ENCODE assay signal across 18 cellular contexts in the genomic region with DNA sequence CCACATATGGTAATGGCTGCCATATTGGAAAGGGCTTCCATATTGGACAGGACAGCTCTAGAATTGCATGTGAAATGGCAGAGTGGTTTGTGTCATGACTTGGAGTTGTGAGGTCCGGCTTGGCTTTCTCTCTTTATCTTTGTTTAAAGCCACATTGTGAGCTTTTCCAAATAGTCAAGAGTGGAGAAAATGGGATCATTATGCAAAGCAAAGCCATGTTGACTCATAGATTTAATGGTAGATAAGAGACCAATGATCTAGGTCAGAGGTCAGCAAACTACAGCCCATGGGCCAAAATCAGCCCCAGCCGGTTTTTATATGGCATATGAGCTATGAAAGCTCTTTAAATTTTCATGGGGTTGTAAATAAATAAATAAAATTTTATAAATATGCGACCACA.
DNase-seq lines count a peak whose midpoint lies in the region; ATAC-seq, FAIRE-seq and TF ChIP-seq lines count a peak whose summit lies in the region.
"Had no signal": no experiment of that assay in that cellular context is flagged by ENCODE, and none has a peak within 500 bp of the region (broad histone marks: within the 10 kb centered on the region; RNA-seq: fewer than 3 reads in every experiment).

No MANE protein-coding gene starts in this region.

- H2BK120ac ChIP-seq in H1 (replicated peaks; ENCODE audit: low read depth, low read length), result no peak overlapping the region

- no peaks in the 10 kb centered on the region for H3K4me1 Mint-ChIP-seq in activated T-helper 2 cell treated with anti-CD3 and anti-CD28 coated beads, Interferon-gamma antibody, Interleukin-2, Interleukin-4, amounts not matched to agents 10 μg/mL and 5 μg/mL and 100 μg/mL, durations not matched to agents 14 hours and 24 hours and 36 hours (ENCODE audit: low read depth)

- no peaks in the 10 kb centered on the region for H3K79me2 ChIP-seq in HepG2 (ENCODE audit: insufficient read depth, low read length)
- H3K79me2 ChIP-seq in H1 (ENCODE audit: control insufficient read depth in 1 of 2, insufficient read depth in 2 of 2, low read length in 2 of 2), result no peaks in the 10 kb centered on the region
- H3K79me2 ChIP-seq in MM.1S (ENCODE audit: low read length), result no peaks in the 10 kb centered on the region

- H3K4me3 ChIP-seq in right lobe of liver (no peak overlapping the region), HepG2 (replicated peaks in 1 of 3; ENCODE audit: insufficient read depth in 1 of 3, low read depth in 2 of 3, low read length in 3 of 3) (no peak overlapping the region), H1 (ENCODE audit: extremely low read depth in 1 of 4, insufficient read depth in 2 of 4, low read depth in 3 of 4, low read length in 4 of 4) (no peak overlapping the region), MM.1S (ENCODE audit: low read length) (no peak overlapping the region)
- H3K4me3 ChIP-seq: BLaER1, HAP-1 had no signal

- TF ChIP-seq CTCF in right lobe of liver (IDR thresholded peaks at IDR 0.05) (no peak), HepG2 (CRISPR knock-in tag; IDR thresholded peaks at IDR 0.05) (no peak), H1 (IDR thresholded peaks at IDR 0.05; ENCODE audit: control extremely low read depth in 1 of 3, insufficient read depth in 1 of 3, low read depth in 1 of 3, low read length in 3 of 3) (no peak), MM.1S (IDR thresholded peaks at IDR 0.05; ENCODE audit: low read length) (no peak)

- H3K18ac ChIP-seq in H1 (ENCODE audit: extremely low read depth, low read length), result no peak overlapping the region

- no peak for FAIRE-seq in HepG2 (lab: Jason Lieb, UNC)
- FAIRE-seq in H1 (lab: Jason Lieb, UNC), result no peak
- FAIRE-seq: D721Med, HTR-8/SVneo had no signal

- no peaks in the 10 kb centered on the region for H3K79me1 ChIP-seq in H1 (ENCODE audit: low read depth, low read length)

- no peak for TF ChIP-seq POLR2A in right lobe of liver (IDR thresholded peaks at IDR 0.05)
- TF ChIP-seq POLR2A in HepG2 (IDR thresholded peaks at IDR 0.05; ENCODE audit: insufficient read depth in 1 of 2, low read depth in 2 of 2, low read length in 2 of 2), result no peak
- no peak for TF ChIP-seq POLR2A in H1 (IDR thresholded peaks at IDR 0.05; ENCODE audit: control extremely low read depth in 1 of 2, low read depth in 2 of 2, low read length in 2 of 2)
- TF ChIP-seq POLR2A in GM18505 (IDR thresholded peaks at IDR 0.05; ENCODE audit: borderline replicate concordance, extremely low read depth, insufficient read depth, insufficient read length), result no peak

- 0 out of 2 replicates have a peak overlapping the region, but pooled peaks have one; percentile 9 for H2BK12ac ChIP-seq in H1 (ENCODE audit: low read depth, low read length)

- H3K4me1 ChIP-seq in right lobe of liver (no peaks in the 10 kb centered on the region), HepG2 (ENCODE audit: insufficient read depth, low read length) (no peaks in the 10 kb centered on the region), H1 (replicated peaks in 1 of 4; ENCODE audit: control insufficient read depth in 3 of 4, insufficient read depth in 4 of 4, low read length in 3 of 4) (peaks cover 0 to 21% (median 19%) of the 10 kb centered on the region in 4 experiments), MM.1S (ENCODE audit: low read length) (no peaks in the 10 kb centered on the region)
- H3K4me1 ChIP-seq: HAP-1 had no signal

- BruUV-seq in HepG2 (replicated peaks; lab: Mats Ljungman, UMichigan), result no TSS peak

- no peak overlapping the region for H3K4me3 Mint-ChIP-seq in activated T-helper 2 cell treated with anti-CD3 and anti-CD28 coated beads, Interferon-gamma antibody, Interleukin-2, Interleukin-4, amounts not matched to agents 10 μg/mL and 5 μg/mL and 100 μg/mL, durations not matched to agents 14 hours and 24 hours and 36 hours (ENCODE audit: low read depth)
- H3K4me3 Mint-ChIP-seq: CD4-positive, CD25-positive, alpha-beta regulatory T cell; HFFc6 had no signal

- no peaks in the 10 kb centered on the region for H3K9me3 Mint-ChIP-seq in activated T-helper 2 cell treated with anti-CD3 and anti-CD28 coated beads, Interferon-gamma antibody, Interleukin-2, Interleukin-4, amounts not matched to agents 10 μg/mL and 5 μg/mL and 100 μg/mL, durations not matched to agents 14 hours and 24 hours and 36 hours

- no peaks in the 10 kb centered on the region for H3K27me3 ChIP-seq in right lobe of liver
- no peaks in the 10 kb centered on the region; a peak in 1 of 5 replicates for H3K27me3 ChIP-seq in HepG2 (ENCODE audit: control insufficient read depth in 1 of 2, insufficient read depth in 2 of 2, low read length in 2 of 2)
- H3K27me3 ChIP-seq in H1 (replicated peaks in 1 of 4; ENCODE audit: control insufficient read depth in 3 of 4, extremely low read depth in 1 of 4, insufficient read depth in 3 of 4, low read length in 3 of 4), result no peaks in the 10 kb centered on the region
- no peaks in the 10 kb centered on the region for H3K27me3 ChIP-seq in MM.1S (replicated peaks; ENCODE audit: insufficient read depth, low read length)
- H3K27me3 ChIP-seq: BLaER1 had no signal

- no peaks in the 10 kb centered on the region for H3K36me3 Mint-ChIP-seq in activated T-helper 2 cell treated with anti-CD3 and anti-CD28 coated beads, Interferon-gamma antibody, Interleukin-2, Interleukin-4, amounts not matched to agents 10 μg/mL and 5 μg/mL and 100 μg/mL, durations not matched to agents 14 hours and 24 hours and 36 hours (ENCODE audit: low read depth)
- H3K36me3 Mint-ChIP-seq: CD4-positive, CD25-positive, alpha-beta regulatory T cell had no signal

- H3K27ac Mint-ChIP-seq in activated T-helper 2 cell treated with anti-CD3 and anti-CD28 coated beads, Interferon-gamma antibody, Interleukin-2, Interleukin-4, amounts not matched to agents 10 μg/mL and 5 μg/mL and 100 μg/mL, durations not matched to agents 14 hours and 24 hours and 36 hours, result no peak overlapping the region
- H3K27ac Mint-ChIP-seq: CD4-positive, CD25-positive, alpha-beta regulatory T cell; HFFc6 had no signal

- 50% methylated on average over 3 of the region's 3 CpGs for WGBS in right lobe of liver (ENCODE audit: insufficient coverage, low coverage, low lambda C conversion rate, missing lambda C conversion rate)
- WGBS in HepG2 (ENCODE audit: low lambda C conversion rate), result 0% methylated on average over 3 of the region's 3 CpGs
- WGBS in H1 (ENCODE audit: extremely low coverage in 1 of 2, insufficient coverage in 1 of 2, insufficient read length in 1 of 2, insufficient replicate concordance in 2 of 2, low coverage in 1 of 2, low lambda C conversion rate in 2 of 2, missing lambda C conversion rate in 1 of 2), 2 experiments, result 91% methylated on average over 3 of the region's 3 CpGs; no CpG with 5 or more reads in 1 of the 2 experiments

- H3K4ac ChIP-seq in H1 (replicated peaks; ENCODE audit: insufficient read length, low read depth, low read length), result no peak overlapping the region

- H3K9me2 ChIP-seq in MM.1S (replicated peaks; ENCODE audit: insufficient read depth, low read length), result no peaks in the 10 kb centered on the region

- no peak overlapping the region for H2BK20ac ChIP-seq in H1 (ENCODE audit: low read length)

- no peaks in the 10 kb centered on the region for H4K20me1 ChIP-seq in HepG2 (ENCODE audit: insufficient read depth, low read length)
- no peaks in the 10 kb centered on the region for H4K20me1 ChIP-seq in H1 (replicated peaks in 1 of 2; ENCODE audit: control insufficient read depth in 1 of 2, insufficient read depth in 2 of 2, low read length in 2 of 2)
- no peaks in the 10 kb centered on the region for H4K20me1 ChIP-seq in MM.1S (ENCODE audit: insufficient read depth, low read length)
- H4K20me1 ChIP-seq: BLaER1 had no signal

- H4K91ac ChIP-seq in H1 (replicated peaks; ENCODE audit: insufficient read length, low read length), result no peak overlapping the region

- CTCF ChIA-PET in HepG2 (lab: Yijun Ruan, JAX; ENCODE audit: low intra/inter-chr PET ratio, low total read pairs) (no interaction called here), H1 (lab: Charles Lee; ENCODE audit: partially characterized antibody) (no interaction called here)

- intact Hi-C loops in right lobe of liver (cut with DNase I), result no loop called here
- intact Hi-C loops in HepG2 (cut with micrococcal nuclease; ENCODE audit: unreplicated experiment), result no loop called here
- intact Hi-C loops in activated T-helper 2 cell treated with anti-CD3 and anti-CD28 coated beads, Interferon-gamma antibody, Interleukin-2, Interleukin-4, amounts not matched to agents 10 μg/mL and 5 μg/mL and 100 μg/mL, durations not matched to agents 14 hours and 24 hours and 36 hours (cut with micrococcal nuclease), result no loop called here

- peaks cover 3% of the 10 kb centered on the region for H3K27me3 Mint-ChIP-seq in activated T-helper 2 cell treated with anti-CD3 and anti-CD28 coated beads, Interferon-gamma antibody, Interleukin-2, Interleukin-4, amounts not matched to agents 10 μg/mL and 5 μg/mL and 100 μg/mL, durations not matched to agents 14 hours and 24 hours and 36 hours (ENCODE audit: low read depth)
- H3K27me3 Mint-ChIP-seq: CD4-positive, CD25-positive, alpha-beta regulatory T cell had no signal

- DNase-seq in right lobe of liver, result no peak
- DNase-seq in HepG2 (ENCODE audit: low spot score), result no peak
- DNase-seq in LoVo (ENCODE audit: low spot score), result peak; percentile 19
- DNase-seq in H1 (ENCODE audit: low read depth in 1 of 2, low spot score in 2 of 2), result no peak
- DNase-seq in MM.1S, result no peak
- DNase-seq in activated T-helper 2 cell treated with anti-CD3 and anti-CD28 coated beads, Interferon-gamma antibody, Interleukin-2, Interleukin-4, amounts not matched to agents 10 μg/mL and 5 μg/mL and 100 μg/mL, durations not matched to agents 14 hours and 24 hours and 36 hours (ENCODE audit: low spot score), result no peak
- DNase-seq: 8988T; AML-193; CD4-positive, CD25-positive, alpha-beta regulatory T cell; DMS153; DMS79 treated with DMSO at 0.1 percent for 48 hours; GF-D8; HFFc6 had no signal

- peak in 3 of 4 donors; percentile 18 to 60 (median 50) for ATAC-seq in right lobe of liver
- ATAC-seq in HepG2, result no peak
- ATAC-seq in GM18505 (IDR thresholded peaks at IDR 0.05; ENCODE audit: unreplicated experiment), result no peak

- H3K36me3 ChIP-seq in right lobe of liver (no peaks in the 10 kb centered on the region), HepG2 (replicated peaks in 1 of 2; ENCODE audit: control insufficient read depth in 1 of 2, insufficient read depth in 2 of 2, low read length in 2 of 2) (no peaks in the 10 kb centered on the region), H1 (ENCODE audit: control insufficient read depth in 2 of 4, insufficient read depth in 4 of 4, low read length in 3 of 4) (no peaks in the 10 kb centered on the region), MM.1S (replicated peaks; ENCODE audit: insufficient read depth, low read length) (no peaks in the 10 kb centered on the region)
- H3K36me3 ChIP-seq: BLaER1, HAP-1 had no signal

- H4K8ac ChIP-seq in H1 (ENCODE audit: extremely low read depth, insufficient read depth, low read length), result no peak overlapping the region

- no peak overlapping the region for H3K27ac ChIP-seq in right lobe of liver
- no peak overlapping the region for H3K27ac ChIP-seq in HepG2 (ENCODE audit: extremely low read length, insufficient read depth, low read length)
- H3K27ac ChIP-seq in H1 (ENCODE audit: low read depth, low read length), result no peak overlapping the region
- H3K27ac ChIP-seq in MM.1S (ENCODE audit: low read length), result no peak overlapping the region
- H3K27ac ChIP-seq: BLaER1 had no signal

- no peak overlapping the region for H2BK5ac ChIP-seq in H1 (ENCODE audit: low read depth, low read length)

- H2AFZ ChIP-seq in HepG2 (ENCODE audit: low read length) (no peak overlapping the region), H1 (ENCODE audit: low read length) (no peak overlapping the region), MM.1S (ENCODE audit: low read length) (no peak overlapping the region)

- POLR2A ChIA-PET in HepG2 (lab: Yijun Ruan, JAX) (no interaction called here), H1 (lab: Charles Lee; ENCODE audit: partially characterized antibody) (no interaction called here)

- H3K9ac ChIP-seq in HepG2 (ENCODE audit: insufficient read depth, low read depth, low read length) (no peak overlapping the region), H1 (replicated peaks in 1 of 4; ENCODE audit: extremely low read depth in 1 of 4, low read depth in 3 of 4, low read length in 3 of 4) (no peak overlapping the region), MM.1S (ENCODE audit: low read length) (no peak overlapping the region)
- H3K9ac ChIP-seq: BLaER1 had no signal

- TF ChIP-seq EP300 in HepG2 (IDR thresholded peaks at IDR 0.05; ENCODE audit: low read depth in 2 of 2, low read length in 2 of 2), result no peak
- no peak for TF ChIP-seq EP300 in HepG2 (CRISPR knock-in tag; IDR thresholded peaks at IDR 0.05; ENCODE audit: borderline replicate concordance)
- no peak for TF ChIP-seq EP300 in H1 (IDR thresholded peaks at IDR 0.05; ENCODE audit: borderline replicate concordance in 1 of 2, low read depth in 2 of 2, low read length in 2 of 2)

- TF ChIP-seq RAD21 in HepG2 (CRISPR knock-in tag; IDR thresholded peaks at IDR 0.05) (no peak), H1 (IDR thresholded peaks at IDR 0.05 in 1 of 2, conservative IDR thresholded peaks at IDR 0.05 in 1 of 2; ENCODE audit: low read depth in 2 of 2, low read length in 2 of 2) (no peak)

- H3K9me3 ChIP-seq in right lobe of liver, result no peaks in the 10 kb centered on the region
- no peaks in the 10 kb centered on the region for H3K9me3 ChIP-seq in HepG2 (ENCODE audit: low read length)
- H3K9me3 ChIP-seq in H1 (ENCODE audit: insufficient read depth in 2 of 2, low read depth in 1 of 2, low read length in 1 of 2), result no peaks in the 10 kb centered on the region
- no peaks in the 10 kb centered on the region for H3K9me3 ChIP-seq in MM.1S (replicated peaks; ENCODE audit: insufficient read depth, low read length)
- H3K9me3 ChIP-seq: BLaER1, HAP-1 had no signal

- in situ Hi-C loops in HepG2 (cut with HindIII; ENCODE audit: extremely low pct_ligation_motif_present, low pct_unique_long_range_greater_than_20kb), result no loop called here

- H2AK5ac ChIP-seq in H1 (ENCODE audit: low read depth, low read length), result no peak overlapping the region

- H3K23ac ChIP-seq in H1 (ENCODE audit: insufficient read length), result no peak overlapping the region

- no peak overlapping the region for H2BK15ac ChIP-seq in H1 (ENCODE audit: low read length)

- H3K23me2 ChIP-seq in H1 (ENCODE audit: low read depth, low read length), result no peaks in the 10 kb centered on the region

- H3K4me2 ChIP-seq in HepG2 (ENCODE audit: low read depth, low read length) (no peak overlapping the region), H1 (ENCODE audit: insufficient read depth in 1 of 2, low read depth in 2 of 2, low read length in 2 of 2) (no peak overlapping the region), MM.1S (ENCODE audit: low read depth, low read length) (no peak overlapping the region)
- H3K4me2 ChIP-seq: BLaER1 had no signal

- no peaks in the 10 kb centered on the region for H3F3A ChIP-seq in MM.1S (ENCODE audit: insufficient read depth, low read length)

- H4K5ac ChIP-seq in H1 (ENCODE audit: insufficient read length, low read depth, low read length), result no peak overlapping the region

- no peak overlapping the region for H3K14ac ChIP-seq in H1 (ENCODE audit: insufficient read length)

- H3K56ac ChIP-seq in H1 (replicated peaks; ENCODE audit: insufficient read length, low read depth, low read length), result no peak overlapping the region

Comparison
In these comparisons a context has a peak if more than half of its experiments do, and no peak if none do; other contexts are left out.
1. ATAC-seq: peak in right lobe of liver (3 of 4); none in HepG2 (single experiment) and GM18505 (single experiment).